23 cellular contexts compared by ENCODE assay signal in the genomic region with DNA sequence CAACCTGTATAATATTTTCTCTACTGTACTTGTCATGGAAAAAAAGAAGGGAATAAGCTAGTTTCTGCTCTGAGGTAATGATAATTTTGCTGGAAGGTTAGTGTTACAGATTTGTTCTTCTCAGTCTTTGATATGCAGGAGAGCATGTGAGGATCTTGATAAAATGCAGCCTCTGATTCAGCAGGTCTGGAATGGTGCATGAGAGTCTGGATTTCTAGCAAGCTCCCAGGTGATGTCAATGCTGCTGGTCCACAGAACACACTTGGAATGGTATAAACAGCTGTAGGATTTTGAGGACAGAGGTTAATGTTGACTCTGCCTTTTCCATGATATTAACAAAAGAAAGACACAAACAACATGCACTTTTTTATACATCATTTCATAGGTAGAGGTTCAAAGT.
A peak's percentile ranks its signal among the peaks of the same experiment; 100 is the strongest.
DNase-seq lines count a peak whose midpoint lies in the region; ATAC-seq, FAIRE-seq and TF ChIP-seq lines count a peak whose summit lies in the region.
"Had no signal": no experiment of that assay in that cellular context is flagged by ENCODE, and none has a peak within 500 bp of the region (broad histone marks: within the 10 kb centered on the region; RNA-seq: fewer than 3 reads in every experiment).

No MANE protein-coding gene starts in this region.

- H3K4me3 ChIP-seq in astrocyte (ENCODE audit: insufficient read depth, low read depth, low read length) (no peak overlapping the region), parathyroid adenoma (ENCODE audit: low read depth, low read length) (no peak overlapping the region)
- H3K4me3 ChIP-seq: A549, MG63 had no signal

- H3K9me3 Mint-ChIP-seq in astrocyte (ENCODE audit: unreplicated experiment) = no peaks in the 10 kb centered on the region

- no peak for ATAC-seq in HG02852 (IDR thresholded peaks at IDR 0.05; ENCODE audit: unreplicated experiment)
- ATAC-seq: A549, HCT116 had no signal

- H3K27ac Mint-ChIP-seq in astrocyte (ENCODE audit: unreplicated experiment) = no peak overlapping the region
- H3K27ac Mint-ChIP-seq: B cell had no signal

- H3K36me3 Mint-ChIP-seq in astrocyte (ENCODE audit: low read depth, unreplicated experiment) = no peaks in the 10 kb centered on the region

- H3K9ac ChIP-seq in astrocyte (ENCODE audit: low read length) (no peak overlapping the region), parathyroid adenoma (no peak overlapping the region)

- H3K27me3 ChIP-seq in astrocyte (ENCODE audit: insufficient read depth, low read length) (no peaks in the 10 kb centered on the region), parathyroid adenoma (ENCODE audit: control insufficient read depth, insufficient read depth, low read length) (no peaks in the 10 kb centered on the region)
- H3K27me3 ChIP-seq: MG63 had no signal

- H3K4me1 Mint-ChIP-seq in astrocyte (ENCODE audit: low read depth, unreplicated experiment) = peaks cover 16% of the 10 kb centered on the region
- H3K4me1 Mint-ChIP-seq: B cell had no signal

- H3K79me2 ChIP-seq in astrocyte (ENCODE audit: insufficient read depth, low read length) (no peaks in the 10 kb centered on the region), parathyroid adenoma (no peaks in the 10 kb centered on the region)

- no peaks in the 10 kb centered on the region for H3K9me3 ChIP-seq in astrocyte (ENCODE audit: insufficient read depth, low read depth, low read length)
- H3K9me3 ChIP-seq in parathyroid adenoma (ENCODE audit: control insufficient read depth, low read length) = no peaks in the 10 kb centered on the region
- H3K9me3 ChIP-seq: A549, MG63 had no signal

- FAIRE-seq in astrocyte (lab: Jason Lieb, UNC) = no peak
- FAIRE-seq: A549, D721Med, H1 had no signal

- H4K20me1 ChIP-seq in astrocyte (ENCODE audit: insufficient read depth, low read length) = no peaks in the 10 kb centered on the region

- DNase-seq in ELF-1 (ENCODE audit: low read depth, low spot score) = peak; percentile 10
- DNase-seq in astrocyte (ENCODE audit: low read depth) = peak; percentile 13
- DNase-seq in islet precursor cell = peak; percentile 76
- no peak for DNase-seq in NCI-H2227 treated with DMSO at 0.1 percent for 48 hours (lab: John Stamatoyannopoulos, UW)
- DNase-seq in OCI-M1 (lab: John Stamatoyannopoulos, UW) = no peak
- DNase-seq: DMS53, GF-D8, Kasumi-1, MG63, NCI-H1048, NCI-H1436 treated with DMSO at 0.1 percent for 48 hours, NCI-H1930, NCI-H510A treated with DMSO at 0.1 percent for 48 hours, NCI-H748 treated with DMSO at 0.1 percent for 48 hours, SIG-M5 had no signal

- no peak overlapping the region for H3K4me2 ChIP-seq in astrocyte (ENCODE audit: low read length)
- H3K4me2 ChIP-seq in parathyroid adenoma (ENCODE audit: low read length) = peak overlapping the region; percentile 20
- H3K4me2 ChIP-seq: A549 had no signal

- no peak overlapping the region for H3K4me3 Mint-ChIP-seq in astrocyte (ENCODE audit: unreplicated experiment)
- H3K4me3 Mint-ChIP-seq: B cell had no signal

- TF ChIP-seq CTCF in astrocyte (IDR thresholded peaks at IDR 0.05; ENCODE audit: insufficient read depth, low read depth, low read length) (no peak), parathyroid adenoma (IDR thresholded peaks at IDR 0.05) (no peak)

- H3K27ac ChIP-seq in astrocyte (ENCODE audit: low read depth, low read length) = no peak overlapping the region
- H3K27ac ChIP-seq in parathyroid adenoma = no peak overlapping the region
- H3K27ac ChIP-seq: A549, RWPE1 had no signal

- no peaks in the 10 kb centered on the region for H3K36me3 ChIP-seq in astrocyte (ENCODE audit: insufficient read depth, low read length)
- H3K36me3 ChIP-seq in parathyroid adenoma (ENCODE audit: control insufficient read depth, insufficient read depth, low read length) = no peaks in the 10 kb centered on the region
- H3K36me3 ChIP-seq: MG63 had no signal

- H2AFZ ChIP-seq in astrocyte (ENCODE audit: low read depth, low read length) (no peak overlapping the region), parathyroid adenoma (no peak overlapping the region)

- H3K4me1 ChIP-seq in astrocyte (ENCODE audit: insufficient read depth, low read length) (no peaks in the 10 kb centered on the region), parathyroid adenoma (no peaks in the 10 kb centered on the region)
- H3K4me1 ChIP-seq: A549 had no signal

- H3K27me3 Mint-ChIP-seq in astrocyte (ENCODE audit: low read depth, unreplicated experiment) = no peaks in the 10 kb centered on the region

Comparison
In these comparisons a context has a peak if more than half of its experiments do, and no peak if none do; other contexts are left out.
1. DNase-seq: peak in ELF-1 (single experiment), astrocyte (single experiment) and islet precursor cell (single experiment); none in NCI-H2227 treated with DMSO at 0.1 percent for 48 hours (single experiment) and OCI-M1 (single experiment).